26 cellular contexts compared by ENCODE assay signal in the genomic region with DNA sequence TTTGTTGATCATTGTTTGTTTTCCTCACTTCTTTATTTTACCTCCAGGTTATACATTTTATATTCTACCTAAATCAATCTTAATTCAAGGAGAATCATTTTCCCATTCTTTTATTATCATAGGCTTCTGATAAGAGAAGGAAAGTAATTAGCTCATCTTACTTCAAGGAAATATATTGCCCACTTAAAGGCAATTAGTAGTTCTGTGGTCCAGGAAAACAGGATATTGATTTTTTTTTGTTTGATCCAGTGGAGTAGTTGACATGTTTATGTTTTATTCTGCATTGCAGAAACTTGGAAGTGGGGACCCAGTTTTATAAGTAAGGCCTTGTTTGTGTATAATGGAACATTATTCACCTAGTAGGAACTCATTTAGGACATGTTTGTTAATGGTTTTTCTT.
"Had no signal": no experiment of that assay in that cellular context is flagged by ENCODE, and none has a peak within 500 bp of the region (broad histone marks: within the 10 kb centered on the region; RNA-seq: fewer than 3 reads in every experiment).

No MANE protein-coding gene starts in this region.

- H3K27me3 ChIP-seq: dorsolateral prefrontal cortex, gastrocnemius medialis, heart left ventricle, hepatocyte, left lung, right atrium auricular region, thyroid gland had no signal

- H3K4me3 ChIP-seq: dorsolateral prefrontal cortex, gastrocnemius medialis, heart left ventricle, hepatocyte, left lung, prostate gland, right atrium auricular region, smooth muscle cell, thyroid gland had no signal

- H3K36me3 ChIP-seq: gastrocnemius medialis, heart left ventricle, left lung, prostate gland, right atrium auricular region, thyroid gland had no signal

- DNase-seq: dorsolateral prefrontal cortex; effector CD4-positive, alpha-beta T cell; foreskin fibroblast; gastrocnemius medialis; heart left ventricle; left cardiac atrium; left lung; mesenchymal stem cell; midbrain; naive thymus-derived CD4-positive, alpha-beta T cell; stimulated activated CD4-positive, alpha-beta T cell treated with anti-CD3 and anti-CD28 coated beads, Interleukin-12 subunit alpha, Interleukin-12 subunit beta, amount 100 ng/mL, for 4 hours; stimulated activated CD4-positive, alpha-beta T cell treated with anti-CD3 and anti-CD28 coated beads, Interleukin-1b, Interleukin-23, amount 100 ng/mL, for 48 hours; stimulated activated CD4-positive, alpha-beta T cell treated with anti-CD3 and anti-CD28 coated beads, Interleukin-4, amount 100 ng/mL, for 1 hour; stimulated activated CD8-positive, alpha-beta memory T cell treated with anti-CD3 and anti-CD28 coated beads, Interleukin-4, amount 100 ng/mL, for 48 hours; stimulated activated naive CD4-positive, alpha-beta T cell; stimulated activated naive CD8-positive, alpha-beta T cell treated with anti-CD3 and anti-CD28 coated beads, Interleukin-15, amount 100 ng/mL, for 72 hours; thyroid gland had no signal

- H3K27me3 Mint-ChIP-seq: stimulated activated naive CD8-positive, alpha-beta T cell treated with anti-CD3 and anti-CD28 coated beads, Interleukin-15, amount 100 ng/mL, for 72 hours; type B pancreatic cell had no signal

- H3K9me3 ChIP-seq: gastrocnemius medialis, prostate gland, thyroid gland had no signal

- H3K27ac ChIP-seq: dorsolateral prefrontal cortex, gastrocnemius medialis, heart left ventricle, hepatocyte, left lung, parathyroid adenoma, prostate gland, right atrium auricular region, thyroid gland had no signal

- H3K4me1 ChIP-seq: gastrocnemius medialis, parathyroid adenoma, prostate gland, right atrium auricular region, thyroid gland had no signal

- H3K36me3 Mint-ChIP-seq: naive thymus-derived CD4-positive, alpha-beta T cell; type B pancreatic cell had no signal

- H3K27ac Mint-ChIP-seq: naive thymus-derived CD4-positive, alpha-beta T cell; stimulated activated naive CD8-positive, alpha-beta T cell treated with anti-CD3 and anti-CD28 coated beads, Interleukin-15, amount 100 ng/mL, for 72 hours; type B pancreatic cell had no signal

- H3K4me1 Mint-ChIP-seq: naive thymus-derived CD4-positive, alpha-beta T cell; stimulated activated naive CD8-positive, alpha-beta T cell treated with anti-CD3 and anti-CD28 coated beads, Interleukin-15, amount 100 ng/mL, for 72 hours had no signal

- H3K4me3 Mint-ChIP-seq: naive thymus-derived CD4-positive, alpha-beta T cell; nephron; stimulated activated naive CD8-positive, alpha-beta T cell treated with anti-CD3 and anti-CD28 coated beads, Interleukin-15, amount 100 ng/mL, for 72 hours; type B pancreatic cell had no signal

- ATAC-seq: esophagus mucosa; gastrocnemius medialis; heart left ventricle; left cardiac atrium; left lung; naive thymus-derived CD4-positive, alpha-beta T cell; sciatic nerve; stimulated activated naive CD8-positive, alpha-beta T cell treated with anti-CD3 and anti-CD28 coated beads, Interleukin-15, amount 100 ng/mL, for 72 hours had no signal
